Comparison of ENCODE assay signal across 8 cellular contexts in the genomic region with DNA sequence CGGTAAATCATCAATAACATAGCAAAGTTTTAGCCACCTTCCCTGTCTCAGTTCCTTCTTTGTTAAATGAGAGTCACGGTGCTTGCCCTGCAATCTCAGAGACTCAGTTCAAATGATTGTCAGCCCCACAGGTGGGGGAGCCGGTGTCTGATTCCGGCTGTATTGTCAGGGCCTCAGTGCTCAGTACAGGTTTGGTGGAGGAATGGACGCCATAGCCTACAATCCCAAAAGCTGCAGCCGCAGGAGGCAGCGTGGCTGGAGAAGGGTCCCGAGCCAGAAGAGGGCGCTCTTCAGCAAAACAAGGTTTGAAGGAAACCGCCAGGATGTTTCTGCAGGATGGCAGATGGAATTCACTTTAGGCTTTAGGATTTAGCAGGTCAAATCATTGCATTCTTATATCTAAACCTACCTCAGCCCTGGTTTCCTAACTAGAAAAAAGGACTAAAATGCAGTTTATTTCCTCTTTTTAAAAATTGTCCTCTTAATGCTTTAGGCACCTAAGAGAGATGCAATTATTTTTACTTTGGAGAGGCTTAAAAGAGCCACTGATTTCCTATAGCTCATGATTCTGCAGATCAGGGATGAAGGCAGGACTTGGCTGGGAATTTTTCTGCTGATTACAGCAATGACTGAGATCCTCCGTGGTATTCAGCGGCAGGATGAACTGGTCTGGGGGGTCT. TPM values are rescaled to one million over a fixed set of nuclear protein-coding genes. Genes with fewer than 3 reads are reported as not detected.
DNase-seq lines count a peak whose midpoint lies in the region; ATAC-seq and TF ChIP-seq lines count a peak whose summit lies in the region.

No MANE protein-coding gene starts in this region.

- ATAC-seq in omental fat pad (ENCODE audit: low FRiP score) (no peak), upper lobe of right lung (peak; percentile 87), HG03460 (IDR thresholded peaks at IDR 0.05; ENCODE audit: unreplicated experiment) (no peak)

- TF ChIP-seq CTCF in omental fat pad (IDR thresholded peaks at IDR 0.05) (peak in 2 of 3 donors; percentile 58 to 89), upper lobe of right lung (IDR thresholded peaks at IDR 0.05) (peak; percentile 90)

- no peaks in the 10 kb centered on the region for H3K9me3 ChIP-seq in upper lobe of right lung

- H3K36me3 ChIP-seq in upper lobe of right lung = no peaks in the 10 kb centered on the region

- intact Hi-C loops in upper lobe of right lung (cut with DNase I) = loop anchor here (10.0 kb wide), 1 partner anchor 127 kb away; no protein-coding TSS in a partner anchor

- no peak overlapping the region for H3K27ac ChIP-seq in upper lobe of right lung

- DNase-seq in GDM1 (lab: John Stamatoyannopoulos, UW) (peak; percentile 70), MV-4-11 (lab: John Stamatoyannopoulos, UW) (peak; percentile 64), SHP77 treated with DMSO at 0.1 percent for 48 hours (lab: John Stamatoyannopoulos, UW) (peak; percentile 56), foreskin melanocyte (peak; percentile 61), omental fat pad (ENCODE audit: low spot score) (peak; percentile 80), upper lobe of right lung (peak; percentile 88)
- peak; percentile 89 for DNase-seq in activated effector memory CD4-positive, alpha-beta T cell treated with anti-CD3 and anti-CD28 coated beads, Interleukin-2, amount 50 U/mL, for 16 hours

- no peaks in the 10 kb centered on the region for H3K27me3 ChIP-seq in upper lobe of right lung

- H3K4me3 ChIP-seq in upper lobe of right lung = no peak overlapping the region

- H3K4me1 ChIP-seq in upper lobe of right lung = peaks cover 16% of the 10 kb centered on the region

RNA-seq across cellular contexts. Expression of a gene that starts 29.2 kb away (rescaled TPM):
- total RNA-seq in omental fat pad = 1,000 to 10,000 TPM in 3 of 4 donors, 100 to 1,000 TPM in 1; 935 to 2,479 (median 2,174) TPM
- total RNA-seq in upper lobe of right lung = 204 TPM
